In the genomic region with DNA sequence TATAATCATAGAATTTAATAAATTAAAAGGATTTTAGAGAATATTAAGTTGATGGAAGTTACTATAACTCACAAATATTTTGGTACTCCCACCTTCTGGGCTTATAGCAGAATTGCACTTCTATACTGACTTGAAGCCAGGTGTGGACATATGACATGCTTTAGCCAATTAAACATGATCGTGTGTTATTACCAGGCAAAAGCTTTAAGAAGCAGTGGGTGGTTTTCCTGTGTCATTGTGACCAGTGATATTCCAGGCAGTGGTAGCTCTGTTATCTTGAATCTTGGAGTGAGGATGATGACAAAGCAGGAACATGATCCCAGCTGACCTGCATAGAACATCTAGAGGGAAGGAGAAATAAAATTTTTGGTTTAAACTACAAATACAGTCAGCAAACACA, we compare ENCODE assay signal across 9 cellular contexts.
A peak's percentile ranks its signal among the peaks of the same experiment; 100 is the strongest.
DNase-seq lines count a peak whose midpoint lies in the region; ATAC-seq and TF ChIP-seq lines count a peak whose summit lies in the region.
"Had no signal": no experiment of that assay in that cellular context is flagged by ENCODE, and none has a peak within 500 bp of the region (broad histone marks: within the 10 kb centered on the region; RNA-seq: fewer than 3 reads in every experiment).

No MANE protein-coding gene starts in this region.

- no peak overlapping the region; the same call in 1 of the 2 replicates for H3K27ac Mint-ChIP-seq in GM23338
- H3K27ac Mint-ChIP-seq: activated naive CD8-positive, alpha-beta T cell had no signal

- no peaks in the 10 kb centered on the region for H3K27me3 Mint-ChIP-seq in GM23338 (ENCODE audit: insufficient read depth, low read depth, poor library complexity)
- H3K27me3 Mint-ChIP-seq: activated naive CD8-positive, alpha-beta T cell had no signal

- no peak overlapping the region for H3K4me3 Mint-ChIP-seq in GM23338
- H3K4me3 Mint-ChIP-seq: activated naive CD8-positive, alpha-beta T cell had no signal

- H3K9me3 ChIP-seq in left ventricle myocardium inferior (replicated peaks): no peaks in the 10 kb centered on the region

- no peak overlapping the region for H3K27ac ChIP-seq in C4-2B
- no peak overlapping the region for H3K27ac ChIP-seq in GM23338 (ENCODE audit: low read depth)
- no peak overlapping the region for H3K27ac ChIP-seq in left ventricle myocardium inferior (replicated peaks)

- TF ChIP-seq CTCF in C4-2B (conservative IDR thresholded peaks at IDR 0.05) (peak; percentile 27), GM23338 (conservative IDR thresholded peaks at IDR 0.05; ENCODE audit: low read depth in 2 of 2) (peak; percentile 19 to 20; a peak in 3 of 4 replicates), left ventricle myocardium inferior (IDR thresholded peaks at IDR 0.05; ENCODE audit: borderline replicate concordance) (peak; percentile 35)

- H3K36me3 Mint-ChIP-seq in GM23338 (ENCODE audit: low read depth): no peaks in the 10 kb centered on the region
- H3K36me3 Mint-ChIP-seq: activated naive CD8-positive, alpha-beta T cell had no signal

- H3K27me3 ChIP-seq in GM23338 (ENCODE audit: insufficient read depth) (no peaks in the 10 kb centered on the region), left ventricle myocardium inferior (ENCODE audit: low read depth) (no peaks in the 10 kb centered on the region)

- ATAC-seq in GM23338: no peak
- ATAC-seq in HG02981 (IDR thresholded peaks at IDR 0.05; ENCODE audit: unreplicated experiment): no peak
- ATAC-seq in HG02970 (IDR thresholded peaks at IDR 0.05; ENCODE audit: low FRiP score, unreplicated experiment): no peak

- no peak overlapping the region for H3K4me3 ChIP-seq in GM23338
- H3K4me3 ChIP-seq in left ventricle myocardium inferior: no peak overlapping the region

- no peaks in the 10 kb centered on the region for H3K9me3 Mint-ChIP-seq in GM23338

- H3K79me2 ChIP-seq in GM23338 (replicated peaks; ENCODE audit: insufficient read depth): no peaks in the 10 kb centered on the region

- H3K36me3 ChIP-seq in GM23338 (ENCODE audit: insufficient read depth) (no peaks in the 10 kb centered on the region), left ventricle myocardium inferior (no peaks in the 10 kb centered on the region)

- H3K4me1 Mint-ChIP-seq in GM23338: peaks cover 16% of the 10 kb centered on the region; the same call in 2 of the 3 replicates

- H3F3A ChIP-seq in GM23338 (replicated peaks; ENCODE audit: low read depth): no peaks in the 10 kb centered on the region

- no peak overlapping the region for H2AFZ ChIP-seq in GM23338

- intact Hi-C loops in left ventricle myocardium inferior (cut with micrococcal nuclease): no loop called here

- H3K4me1 ChIP-seq in GM23338 (ENCODE audit: insufficient read depth) (peaks cover 15% of the 10 kb centered on the region; the same call in 1 of the 2 replicates), left ventricle myocardium inferior (peaks cover 24% of the 10 kb centered on the region)

- H3K9me2 ChIP-seq in GM23338 (ENCODE audit: insufficient read depth): no peaks in the 10 kb centered on the region

- peak; percentile 27 for DNase-seq in GM23338 (ENCODE audit: low spot score)
- peak; percentile 52 for DNase-seq in RPMI7951 (ENCODE audit: low read depth)
- DNase-seq in left ventricle myocardium inferior: no peak
- no peak for DNase-seq in T-helper 1 cell
- no peak for DNase-seq in activated CD4-positive, CD25-positive, alpha-beta regulatory T cell treated with anti-CD3 and anti-CD28 coated beads, Interleukin-2, amount 50 U/mL, for 72 hours

- no peaks in the 10 kb centered on the region for H4K20me1 ChIP-seq in GM23338 (replicated peaks; ENCODE audit: insufficient read depth)

- H3K4me2 ChIP-seq in GM23338: no peak overlapping the region

TF ChIP-seq in GM23338, 12 proteins besides CTCF, POLR2A, EP300 and RAD21 (continues in another document):
- no peak for TF ChIP-seq ZNF331 (CRISPR knock-in tag; IDR thresholded peaks at IDR 0.05; ENCODE audit: low read depth)
- no peak for TF ChIP-seq POLR2AphosphoS5 (IDR thresholded peaks at IDR 0.05; ENCODE audit: low read depth)
- no peak for TF ChIP-seq EZH2phosphoT487 (IDR thresholded peaks at IDR 0.05; ENCODE audit: unreplicated experiment)
- no peak for TF ChIP-seq CREB1 (CRISPR knock-in tag; IDR thresholded peaks at IDR 0.05; ENCODE audit: low read depth)
- TF ChIP-seq, protein P1, sequence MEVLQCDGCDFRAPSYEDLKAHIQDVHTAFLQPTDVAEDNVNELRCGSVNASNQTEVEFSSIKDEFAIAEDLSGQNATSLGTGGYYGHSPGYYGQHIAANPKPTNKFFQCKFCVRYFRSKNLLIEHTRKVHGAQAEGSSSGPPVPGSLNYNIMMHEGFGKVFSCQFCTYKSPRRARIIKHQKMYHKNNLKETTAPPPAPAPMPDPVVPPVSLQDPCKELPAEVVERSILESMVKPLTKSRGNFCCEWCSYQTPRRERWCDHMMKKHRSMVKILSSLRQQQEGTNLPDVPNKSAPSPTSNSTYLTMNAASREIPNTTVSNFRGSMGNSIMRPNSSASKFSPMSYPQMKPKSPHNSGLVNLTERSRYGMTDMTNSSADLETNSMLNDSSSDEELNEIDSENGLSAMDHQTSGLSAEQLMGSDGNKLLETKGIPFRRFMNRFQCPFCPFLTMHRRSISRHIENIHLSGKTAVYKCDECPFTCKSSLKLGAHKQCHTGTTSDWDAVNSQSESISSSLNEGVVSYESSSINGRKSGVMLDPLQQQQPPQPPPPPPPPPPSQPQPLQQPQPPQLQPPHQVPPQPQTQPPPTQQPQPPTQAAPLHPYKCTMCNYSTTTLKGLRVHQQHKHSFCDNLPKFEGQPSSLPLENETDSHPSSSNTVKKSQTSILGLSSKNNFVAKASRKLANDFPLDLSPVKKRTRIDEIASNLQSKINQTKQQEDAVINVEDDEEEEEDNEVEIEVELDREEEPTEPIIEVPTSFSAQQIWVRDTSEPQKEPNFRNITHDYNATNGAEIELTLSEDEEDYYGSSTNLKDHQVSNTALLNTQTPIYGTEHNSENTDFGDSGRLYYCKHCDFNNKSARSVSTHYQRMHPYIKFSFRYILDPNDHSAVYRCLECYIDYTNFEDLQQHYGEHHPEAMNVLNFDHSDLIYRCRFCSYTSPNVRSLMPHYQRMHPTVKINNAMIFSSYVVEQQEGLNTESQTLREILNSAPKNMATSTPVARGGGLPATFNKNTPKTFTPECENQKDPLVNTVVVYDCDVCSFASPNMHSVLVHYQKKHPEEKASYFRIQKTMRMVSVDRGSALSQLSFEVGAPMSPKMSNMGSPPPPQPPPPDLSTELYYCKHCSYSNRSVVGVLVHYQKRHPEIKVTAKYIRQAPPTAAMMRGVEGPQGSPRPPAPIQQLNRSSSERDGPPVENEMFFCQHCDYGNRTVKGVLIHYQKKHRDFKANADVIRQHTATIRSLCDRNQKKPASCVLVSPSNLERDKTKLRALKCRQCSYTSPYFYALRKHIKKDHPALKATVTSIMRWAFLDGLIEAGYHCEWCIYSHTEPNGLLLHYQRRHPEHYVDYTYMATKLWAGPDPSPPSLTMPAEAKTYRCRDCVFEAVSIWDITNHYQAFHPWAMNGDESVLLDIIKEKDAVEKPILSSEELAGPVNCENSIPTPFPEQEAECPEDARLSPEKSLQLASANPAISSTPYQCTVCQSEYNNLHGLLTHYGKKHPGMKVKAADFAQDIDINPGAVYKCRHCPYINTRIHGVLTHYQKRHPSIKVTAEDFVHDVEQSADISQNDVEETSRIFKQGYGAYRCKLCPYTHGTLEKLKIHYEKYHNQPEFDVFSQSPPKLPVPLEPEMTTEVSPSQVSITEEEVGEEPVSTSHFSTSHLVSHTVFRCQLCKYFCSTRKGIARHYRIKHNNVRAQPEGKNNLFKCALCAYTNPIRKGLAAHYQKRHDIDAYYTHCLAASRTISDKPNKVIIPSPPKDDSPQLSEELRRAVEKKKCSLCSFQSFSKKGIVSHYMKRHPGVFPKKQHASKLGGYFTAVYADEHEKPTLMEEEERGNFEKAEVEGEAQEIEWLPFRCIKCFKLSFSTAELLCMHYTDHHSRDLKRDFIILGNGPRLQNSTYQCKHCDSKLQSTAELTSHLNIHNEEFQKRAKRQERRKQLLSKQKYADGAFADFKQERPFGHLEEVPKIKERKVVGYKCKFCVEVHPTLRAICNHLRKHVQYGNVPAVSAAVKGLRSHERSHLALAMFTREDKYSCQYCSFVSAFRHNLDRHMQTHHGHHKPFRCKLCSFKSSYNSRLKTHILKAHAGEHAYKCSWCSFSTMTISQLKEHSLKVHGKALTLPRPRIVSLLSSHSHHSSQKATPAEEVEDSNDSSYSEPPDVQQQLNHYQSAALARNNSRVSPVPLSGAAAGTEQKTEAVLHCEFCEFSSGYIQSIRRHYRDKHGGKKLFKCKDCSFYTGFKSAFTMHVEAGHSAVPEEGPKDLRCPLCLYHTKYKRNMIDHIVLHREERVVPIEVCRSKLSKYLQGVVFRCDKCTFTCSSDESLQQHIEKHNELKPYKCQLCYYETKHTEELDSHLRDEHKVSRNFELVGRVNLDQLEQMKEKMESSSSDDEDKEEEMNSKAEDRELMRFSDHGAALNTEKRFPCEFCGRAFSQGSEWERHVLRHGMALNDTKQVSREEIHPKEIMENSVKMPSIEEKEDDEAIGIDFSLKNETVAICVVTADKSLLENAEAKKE (CRISPR knock-in tag; IDR thresholded peaks at IDR 0.05): no peak
- TF ChIP-seq, protein P2, sequence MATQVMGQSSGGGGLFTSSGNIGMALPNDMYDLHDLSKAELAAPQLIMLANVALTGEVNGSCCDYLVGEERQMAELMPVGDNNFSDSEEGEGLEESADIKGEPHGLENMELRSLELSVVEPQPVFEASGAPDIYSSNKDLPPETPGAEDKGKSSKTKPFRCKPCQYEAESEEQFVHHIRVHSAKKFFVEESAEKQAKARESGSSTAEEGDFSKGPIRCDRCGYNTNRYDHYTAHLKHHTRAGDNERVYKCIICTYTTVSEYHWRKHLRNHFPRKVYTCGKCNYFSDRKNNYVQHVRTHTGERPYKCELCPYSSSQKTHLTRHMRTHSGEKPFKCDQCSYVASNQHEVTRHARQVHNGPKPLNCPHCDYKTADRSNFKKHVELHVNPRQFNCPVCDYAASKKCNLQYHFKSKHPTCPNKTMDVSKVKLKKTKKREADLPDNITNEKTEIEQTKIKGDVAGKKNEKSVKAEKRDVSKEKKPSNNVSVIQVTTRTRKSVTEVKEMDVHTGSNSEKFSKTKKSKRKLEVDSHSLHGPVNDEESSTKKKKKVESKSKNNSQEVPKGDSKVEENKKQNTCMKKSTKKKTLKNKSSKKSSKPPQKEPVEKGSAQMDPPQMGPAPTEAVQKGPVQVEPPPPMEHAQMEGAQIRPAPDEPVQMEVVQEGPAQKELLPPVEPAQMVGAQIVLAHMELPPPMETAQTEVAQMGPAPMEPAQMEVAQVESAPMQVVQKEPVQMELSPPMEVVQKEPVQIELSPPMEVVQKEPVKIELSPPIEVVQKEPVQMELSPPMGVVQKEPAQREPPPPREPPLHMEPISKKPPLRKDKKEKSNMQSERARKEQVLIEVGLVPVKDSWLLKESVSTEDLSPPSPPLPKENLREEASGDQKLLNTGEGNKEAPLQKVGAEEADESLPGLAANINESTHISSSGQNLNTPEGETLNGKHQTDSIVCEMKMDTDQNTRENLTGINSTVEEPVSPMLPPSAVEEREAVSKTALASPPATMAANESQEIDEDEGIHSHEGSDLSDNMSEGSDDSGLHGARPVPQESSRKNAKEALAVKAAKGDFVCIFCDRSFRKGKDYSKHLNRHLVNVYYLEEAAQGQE (IDR thresholded peaks at IDR 0.05; ENCODE audit: unreplicated experiment): no peak
- TF ChIP-seq STAT1 (IDR thresholded peaks at IDR 0.05; ENCODE audit: unreplicated experiment): no peak
- no peak for TF ChIP-seq ZNF114 (CRISPR knock-in tag; IDR thresholded peaks at IDR 0.05)

Comparison
In these comparisons a context has a peak if more than half of its experiments do, and no peak if none do; other contexts are left out.
1. DNase-seq: peak in GM23338 (single experiment) and RPMI7951 (single experiment); none in left ventricle myocardium inferior (single experiment), T-helper 1 cell (0 of 5) and activated CD4-positive, CD25-positive, alpha-beta regulatory T cell treated with anti-CD3 and anti-CD28 coated beads, Interleukin-2, amount 50 U/mL, for 72 hours (single experiment).
2. Peak in every context shown above with its lines, with median percentiles within 50 percentile points of each other: CTCF ChIP-seq.